ENCODE assay signal across 14 cellular contexts in the genomic region with DNA sequence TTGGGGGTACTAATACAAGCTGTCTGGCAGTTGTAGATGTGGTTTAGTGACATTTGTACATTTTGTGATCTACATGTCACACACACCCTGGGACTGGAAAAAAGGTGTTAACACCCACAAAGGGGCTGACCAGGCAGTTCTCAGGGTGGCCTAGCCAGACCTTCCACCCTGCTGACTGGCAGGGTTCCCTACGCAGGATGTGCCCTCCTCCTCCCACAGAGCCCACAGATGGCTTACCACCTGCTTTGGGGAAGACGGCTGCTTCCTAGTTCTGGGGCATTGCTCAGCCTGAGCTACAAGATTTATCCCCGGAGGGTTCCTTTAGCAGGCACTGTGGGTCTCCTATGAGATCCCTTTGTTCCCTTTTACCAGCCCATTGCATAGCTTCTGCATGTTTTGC. TPM values are rescaled to one million over a fixed set of nuclear protein-coding genes. Genes with fewer than 3 reads are reported as not detected.
"Had no signal": no experiment of that assay in that cellular context is flagged by ENCODE, and none has a peak within 500 bp of the region (broad histone marks: within the 10 kb centered on the region; RNA-seq: fewer than 3 reads in every experiment).

No MANE protein-coding gene starts in this region.

- H3K9me3 ChIP-seq: heart right ventricle, left ventricle myocardium inferior, uterus had no signal

- H3K27ac Mint-ChIP-seq: activated CD4-positive, alpha-beta T cell treated with anti-CD3 and anti-CD28 coated beads, Interleukin-2, amount 10 ng/mL, durations not matched to agents 7 days and 5 days; activated naive CD4-positive, alpha-beta T cell treated with anti-CD3 and anti-CD28 coated beads, Interleukin-2, amount 50 U/mL, for 72 hours had no signal

- H3K4me1 Mint-ChIP-seq: activated CD4-positive, alpha-beta T cell treated with anti-CD3 and anti-CD28 coated beads, Interleukin-2, amount 10 ng/mL, durations not matched to agents 7 days and 5 days had no signal

- H3K9ac ChIP-seq: parathyroid adenoma had no signal

- H3K27me3 Mint-ChIP-seq: activated CD4-positive, alpha-beta T cell treated with anti-CD3 and anti-CD28 coated beads, Interleukin-2, amount 10 ng/mL, durations not matched to agents 7 days and 5 days had no signal

- H3K36me3 ChIP-seq: heart right ventricle, left ventricle myocardium inferior, uterus had no signal

- H3K4me3 Mint-ChIP-seq: activated CD4-positive, alpha-beta T cell treated with anti-CD3 and anti-CD28 coated beads, Interleukin-2, amount 10 ng/mL, durations not matched to agents 7 days and 5 days had no signal

- H3K36me3 Mint-ChIP-seq: activated naive CD4-positive, alpha-beta T cell treated with anti-CD3 and anti-CD28 coated beads, Interleukin-2, amount 50 U/mL, for 72 hours had no signal

- H3K27ac ChIP-seq: foreskin keratinocyte, heart right ventricle, left ventricle myocardium inferior, parathyroid adenoma, uterus had no signal

- H3K4me1 ChIP-seq: foreskin keratinocyte, heart right ventricle, left ventricle myocardium inferior, parathyroid adenoma, uterus had no signal

- H3K4me3 ChIP-seq: heart right ventricle, left ventricle myocardium inferior, uterus had no signal

- DNase-seq: activated CD4-positive, alpha-beta T cell treated with anti-CD3 and anti-CD28 coated beads, Interleukin-2, amount 10 ng/mL, durations not matched to agents 7 days and 5 days; activated effector memory CD4-positive, alpha-beta T cell treated with anti-CD3 and anti-CD28 coated beads, Interleukin-2, amount 50 U/mL, for 16 hours; activated T-cell treated with anti-CD3 and anti-CD28 coated beads, Interleukin-2, amount 50 U/mL, for 1 hour; foreskin keratinocyte; heart right ventricle; kidney; left ventricle myocardium inferior; mesenchymal stem cell; retina; stimulated activated CD4-positive, alpha-beta T cell treated with anti-CD3 and anti-CD28 coated beads, Interleukin-4, amount 100 ng/mL, for 1 hour; stimulated activated CD8-positive, alpha-beta memory T cell treated with anti-CD3 and anti-CD28 coated beads, Interleukin-4, amount 100 ng/mL, for 48 hours; uterus had no signal

- H3K27me3 ChIP-seq: uterus had no signal

- H3K9me3 Mint-ChIP-seq: activated CD4-positive, alpha-beta T cell treated with anti-CD3 and anti-CD28 coated beads, Interleukin-2, amount 10 ng/mL, durations not matched to agents 7 days and 5 days; activated naive CD4-positive, alpha-beta T cell treated with anti-CD3 and anti-CD28 coated beads, Interleukin-2, amount 50 U/mL, for 72 hours had no signal

RNA-seq across cellular contexts. Expression of a gene that starts 35.1 kb away (rescaled TPM):
- total RNA-seq: activated CD4-positive, alpha-beta T cell treated with anti-CD3 and anti-CD28 coated beads, Interleukin-2, amount 10 ng/mL, durations not matched to agents 7 days and 5 days; foreskin keratinocyte had no signal
